ENCODE assay signal across 1 cellular context in the genomic region with DNA sequence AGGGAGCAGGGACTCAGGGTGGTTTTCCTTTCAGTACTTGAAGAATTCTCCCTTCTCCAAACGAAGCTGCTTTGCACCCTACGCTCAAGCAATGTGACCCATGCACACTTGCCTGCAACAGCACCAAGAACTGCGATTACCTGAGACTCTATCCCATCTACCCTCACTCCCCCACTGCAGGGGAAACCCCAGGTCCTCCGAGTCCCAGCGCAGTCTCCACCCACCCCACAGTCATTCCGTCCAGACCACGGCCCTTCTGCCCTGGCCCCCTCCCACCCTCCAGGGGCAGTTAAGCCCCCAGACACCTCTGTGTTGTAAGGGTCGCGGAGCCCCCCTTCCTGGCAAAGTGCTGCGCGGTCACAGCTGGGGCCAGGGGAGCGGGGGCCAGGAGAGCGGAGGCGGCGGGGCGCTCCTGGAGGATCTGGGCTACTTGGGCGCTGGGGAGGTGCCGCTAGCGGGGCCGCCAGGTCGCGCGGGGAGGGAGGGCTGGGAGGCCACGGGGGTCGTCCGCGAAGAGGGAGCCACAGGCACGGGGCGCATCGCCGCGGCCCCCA.
TF ChIP-seq lines count a peak whose summit lies in the region.
"Not testable (repeated sequence)": the region's sequence is repeated elsewhere in the genome, so short reads cannot be mapped to it uniquely, and the experiment has no call there.

No MANE protein-coding gene starts in this region.

TF ChIP-seq in HepG2, 621 proteins besides CTCF, POLR2A, EP300 and RAD21:
- TF ChIP-seq, protein P1, sequence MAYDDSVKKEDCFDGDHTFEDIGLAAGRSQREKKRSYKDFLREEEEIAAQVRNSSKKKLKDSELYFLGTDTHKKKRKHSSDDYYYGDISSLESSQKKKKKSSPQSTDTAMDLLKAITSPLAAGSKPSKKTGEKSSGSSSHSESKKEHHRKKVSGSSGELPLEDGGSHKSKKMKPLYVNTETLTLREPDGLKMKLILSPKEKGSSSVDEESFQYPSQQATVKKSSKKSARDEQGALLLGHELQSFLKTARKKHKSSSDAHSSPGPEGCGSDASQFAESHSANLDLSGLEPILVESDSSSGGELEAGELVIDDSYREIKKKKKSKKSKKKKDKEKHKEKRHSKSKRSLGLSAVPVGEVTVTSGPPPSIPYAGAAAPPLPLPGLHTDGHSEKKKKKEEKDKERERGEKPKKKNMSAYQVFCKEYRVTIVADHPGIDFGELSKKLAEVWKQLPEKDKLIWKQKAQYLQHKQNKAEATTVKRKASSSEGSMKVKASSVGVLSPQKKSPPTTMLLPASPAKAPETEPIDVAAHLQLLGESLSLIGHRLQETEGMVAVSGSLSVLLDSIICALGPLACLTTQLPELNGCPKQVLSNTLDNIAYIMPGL (CRISPR knock-in tag; IDR thresholded peaks at IDR 0.05; ENCODE audit: borderline replicate concordance in 1 of 2, low read depth in 1 of 2): 0 out of 4 replicates have a peak, but pooled peaks of 1 of the 2 experiments have one; percentile 6
- not testable (repeated sequence) for TF ChIP-seq SOX6 (IDR thresholded peaks at IDR 0.05)
- 0 out of 2 replicates have a peak, but pooled peaks have one; percentile 6 for TF ChIP-seq SOX6 (CRISPR knock-in tag; IDR thresholded peaks at IDR 0.05)
- 0 out of 2 replicates have a peak, but pooled peaks have one; percentile 14 for TF ChIP-seq KLF12 (CRISPR knock-in tag; IDR thresholded peaks at IDR 0.05; ENCODE audit: borderline replicate concordance)
- TF ChIP-seq ARNTL (CRISPR knock-in tag; IDR thresholded peaks at IDR 0.05): 0 out of 2 replicates have a peak, but pooled peaks have one; percentile 2
